Comparison of ENCODE assay signal across 2 cellular contexts in the genomic region with DNA sequence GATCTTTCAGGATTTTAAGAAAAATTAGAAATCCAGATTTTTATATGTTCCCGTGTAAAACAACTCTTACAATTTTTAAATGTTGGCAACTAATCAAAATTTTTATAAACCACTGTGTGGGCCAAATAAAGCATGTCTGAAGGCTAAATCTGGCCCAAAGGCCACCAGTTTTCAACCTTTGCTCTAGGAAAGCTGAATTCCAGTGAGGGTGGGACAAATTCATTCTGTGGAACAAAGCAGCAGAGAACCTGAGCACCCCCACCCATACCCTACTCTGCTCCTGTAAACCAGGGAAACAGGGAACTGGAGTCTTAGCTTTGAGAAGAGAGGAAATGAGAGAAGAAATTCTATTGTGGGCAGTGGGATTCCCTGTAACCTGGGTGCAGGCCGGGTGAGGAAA.
TF ChIP-seq lines count a peak whose summit lies in the region.

No MANE protein-coding gene starts in this region.

TF ChIP-seq in liver, 16 proteins besides CTCF, POLR2A, EP300 and RAD21:
- TF ChIP-seq NR2F2 (IDR thresholded peaks at IDR 0.05) (peak; percentile 61), FOXA2 (IDR thresholded peaks at IDR 0.05) (no peak)

TF ChIP-seq in HepG2, 621 proteins besides CTCF, POLR2A, EP300 and RAD21 (continued from another document):
- no peak for TF ChIP-seq ZSCAN30 (CRISPR knock-in tag; IDR thresholded peaks at IDR 0.05)
- TF ChIP-seq GABPA (IDR thresholded peaks at IDR 0.05; ENCODE audit: low read depth, low read length), result no peak
- TF ChIP-seq GABPA (CRISPR knock-in tag; IDR thresholded peaks at IDR 0.05; ENCODE audit: low read depth), result no peak
- no peak for TF ChIP-seq HHEX (CRISPR knock-in tag; IDR thresholded peaks at IDR 0.05)
- no peak for TF ChIP-seq RBM39 (IDR thresholded peaks at IDR 0.05; ENCODE audit: low read depth, low read length, poor library complexity, severe bottlenecking)
- no peak for TF ChIP-seq ZKSCAN8 (CRISPR knock-in tag; IDR thresholded peaks at IDR 0.05; ENCODE audit: borderline replicate concordance)
- TF ChIP-seq EEA1 (CRISPR knock-in tag; IDR thresholded peaks at IDR 0.05; ENCODE audit: borderline replicate concordance), result no peak
- TF ChIP-seq REPIN1 (CRISPR knock-in tag; IDR thresholded peaks at IDR 0.05; ENCODE audit: borderline replicate concordance, low read depth), result no peak
- no peak for TF ChIP-seq EZH2 (conservative IDR thresholded peaks at IDR 0.05; ENCODE audit: low read depth, low read length)
- TF ChIP-seq ZNF619 (CRISPR knock-in tag; IDR thresholded peaks at IDR 0.05), result no peak
- TF ChIP-seq U2AF1 (optimal IDR thresholded peaks at IDR 0.05; ENCODE audit: low read depth, low read length), result no peak
- no peak for TF ChIP-seq ZNF788 (CRISPR knock-in tag; IDR thresholded peaks at IDR 0.05; ENCODE audit: borderline replicate concordance)
